20 cellular contexts compared by ENCODE assay signal in genomic region chr5:54993318-54993717, GRCh38. TPM values are rescaled to one million over a fixed set of nuclear protein-coding genes. Genes with fewer than 3 reads are reported as not detected.
A peak's percentile ranks its signal among the peaks of the same experiment; 100 is the strongest.
DNase-seq lines count a peak whose midpoint lies in the region; ATAC-seq and TF ChIP-seq lines count a peak whose summit lies in the region.
"Had no signal": no experiment of that assay in that cellular context is flagged by ENCODE, and none has a peak within 500 bp of the region (broad histone marks: within the 10 kb centered on the region; RNA-seq: fewer than 3 reads in every experiment).

No MANE protein-coding gene starts in this region.

- WGBS in SK-N-SH (ENCODE audit: low lambda C conversion rate), result 6% methylated on average over 2 of the region's 2 CpGs

- H3K9me3 Mint-ChIP-seq in natural killer cell, result no peaks in the 10 kb centered on the region
- H3K9me3 Mint-ChIP-seq: stimulated activated naive CD8-positive, alpha-beta T cell treated with anti-CD3 and anti-CD28 coated beads, Interleukin-15, Interleukin-2, amounts not matched to agents 100 ng/mL and 50 ng/mL, for 24 hours had no signal

- TF ChIP-seq CTCF in HEK293 (tag by site-specific recombination; IDR thresholded peaks at IDR 0.05), result no peak
- no peak for TF ChIP-seq CTCF in SK-N-SH (IDR thresholded peaks at IDR 0.05)
- no peak for TF ChIP-seq CTCF in natural killer cell (IDR thresholded peaks at IDR 0.05)

- no peaks in the 10 kb centered on the region for H3K9me2 ChIP-seq in SK-N-SH

- H3F3A ChIP-seq in SK-N-SH (replicated peaks; ENCODE audit: insufficient read depth), result peaks cover 31% of the 10 kb centered on the region

- CTCF ChIA-PET in HEK293 (lab: Yijun Ruan, JAX), result no interaction called here
- CTCF ChIA-PET in SK-N-SH (lab: Yijun Ruan, JAX), result interaction anchor here (1.0 kb wide), 1 partner anchor 503 kb away, joined by 3 read pairs; no protein-coding TSS in a partner anchor

- peak overlapping the region; percentile 20; the same call in 1 of the 2 replicates for H3K4me2 ChIP-seq in SK-N-SH
- H3K4me2 ChIP-seq: PC-9 had no signal

- H3K27ac Mint-ChIP-seq in natural killer cell, result peak overlapping the region; percentile 52 to 80
- H3K27ac Mint-ChIP-seq: activated CD8-positive, alpha-beta memory T cell treated with anti-CD3 and anti-CD28 coated beads, Interleukin-2, amount 10 ng/mL, durations not matched to agents 7 days and 5 days had no signal

- H3K4me1 ChIP-seq in HEK293 (ENCODE audit: control insufficient read depth, insufficient read depth, low read length) (peaks cover 4% of the 10 kb centered on the region), SK-N-SH (ENCODE audit: control insufficient read depth in 1 of 2, insufficient read depth in 2 of 2, low read depth in 1 of 2, low read length in 1 of 2) (peaks cover 0 to 24% of the 10 kb centered on the region in 2 experiments; a peak in 3 of 4 replicates)
- H3K4me1 ChIP-seq: ascending aorta, left ventricle myocardium inferior had no signal

- TF ChIP-seq EP300 in SK-N-SH (IDR thresholded peaks at IDR 0.05; ENCODE audit: borderline replicate concordance in 1 of 2, low read depth in 1 of 2, low read length in 1 of 2), result no peak

- no peaks in the 10 kb centered on the region for H3K36me3 Mint-ChIP-seq in natural killer cell

- H4K20me1 ChIP-seq in SK-N-SH (ENCODE audit: insufficient read depth), result no peaks in the 10 kb centered on the region

- no peak for TF ChIP-seq RAD21 in SK-N-SH (IDR thresholded peaks at IDR 0.05; ENCODE audit: low read length)

- H3K36me3 ChIP-seq in HEK293 (ENCODE audit: control insufficient read depth in 2 of 2, insufficient read depth in 1 of 2, low read length in 2 of 2), result no peaks in the 10 kb centered on the region
- H3K36me3 ChIP-seq in SK-N-SH (replicated peaks in 1 of 2; ENCODE audit: control insufficient read depth in 1 of 2, insufficient read depth in 2 of 2, low read length in 1 of 2), result no peaks in the 10 kb centered on the region
- H3K36me3 ChIP-seq: ascending aorta, left ventricle myocardium inferior had no signal

- H3K4me3 Mint-ChIP-seq in natural killer cell, result peak overlapping the region; percentile 21
- H3K4me3 Mint-ChIP-seq: activated CD8-positive, alpha-beta memory T cell treated with anti-CD3 and anti-CD28 coated beads, Interleukin-2, amount 10 ng/mL, durations not matched to agents 7 days and 5 days; stimulated activated naive CD8-positive, alpha-beta T cell treated with anti-CD3 and anti-CD28 coated beads, Interleukin-15, Interleukin-2, amounts not matched to agents 100 ng/mL and 50 ng/mL, for 24 hours had no signal

- H3K27me3 ChIP-seq in SK-N-SH (ENCODE audit: insufficient read depth), result no peaks in the 10 kb centered on the region
- H3K27me3 ChIP-seq: ascending aorta had no signal

- H2AFZ ChIP-seq in SK-N-SH (ENCODE audit: low read depth), result no peak overlapping the region
- H2AFZ ChIP-seq: PC-9 had no signal

- intact Hi-C loops in natural killer cell (cut with micrococcal nuclease), result loop anchor here (5.0 kb wide), 1 partner anchor 109 kb away; the partner anchor contains the start of gene GZMA

- H3K27ac ChIP-seq in HEK293 (ENCODE audit: extremely low read depth, low read depth, low read length) (no peak overlapping the region), SK-N-SH (ENCODE audit: low read depth in 2 of 2, low read length in 1 of 2) (peak overlapping the region; percentile 24 to 40; a peak in 3 of 4 replicates)
- H3K27ac ChIP-seq: ascending aorta, dorsolateral prefrontal cortex, left ventricle myocardium inferior, PC-9, SK-N-MC had no signal

- no peak overlapping the region for H3K9ac ChIP-seq in SK-N-SH

- no peaks in the 10 kb centered on the region for H3K9me3 ChIP-seq in HEK293 (ENCODE audit: control insufficient read depth, insufficient read depth, low read depth, low read length)
- H3K9me3 ChIP-seq in SK-N-SH, result no peaks in the 10 kb centered on the region
- H3K9me3 ChIP-seq: ascending aorta, left ventricle myocardium inferior had no signal

- DNase-seq in SK-N-SH, result no peak
- DNase-seq in dermis blood vessel endothelial cell, result peak; percentile 59
- no peak for DNase-seq in natural killer cell
- DNase-seq in activated CD8-positive, alpha-beta memory T cell treated with anti-CD3 and anti-CD28 coated beads for 24 hours, result no peak
- no peak for DNase-seq in DMS79 (lab: John Stamatoyannopoulos, UW)
- no peak for DNase-seq in NCI-H1417 treated with DMSO at 0.1 percent for 48 hours (lab: John Stamatoyannopoulos, UW)
- DNase-seq: activated CD8-positive, alpha-beta memory T cell treated with anti-CD3 and anti-CD28 coated beads, Interleukin-2, amount 10 ng/mL, durations not matched to agents 7 days and 5 days; activated gamma-delta T cell treated with Interleukin-2 at 50 U/mL for 16 hours; dorsolateral prefrontal cortex; hypothalamus; left ventricle myocardium inferior; NCI-H1436 treated with DMSO at 0.1 percent for 48 hours; NCI-H524; PC-9 had no signal

- ATAC-seq in natural killer cell, result peak in 2 of 3 donors; percentile 42 to 49
- ATAC-seq in HG03378 (IDR thresholded peaks at IDR 0.05; ENCODE audit: unreplicated experiment), result no peak
- ATAC-seq: activated CD8-positive, alpha-beta memory T cell treated with anti-CD3 and anti-CD28 coated beads, Interleukin-2, amount 10 ng/mL, durations not matched to agents 7 days and 5 days had no signal

- H3K27me3 Mint-ChIP-seq in natural killer cell (ENCODE audit: low read depth in 2 of 2), result no peaks in the 10 kb centered on the region
- H3K27me3 Mint-ChIP-seq: stimulated activated naive CD8-positive, alpha-beta T cell treated with anti-CD3 and anti-CD28 coated beads, Interleukin-15, Interleukin-2, amounts not matched to agents 100 ng/mL and 50 ng/mL, for 24 hours had no signal

- peaks cover 54 to 61% of the 10 kb centered on the region in 2 donors for H3K4me1 Mint-ChIP-seq in natural killer cell

- POLR2A ChIA-PET in HEK293 (lab: Yijun Ruan, JAX) (interaction anchor here (0.6 kb wide), 1 partner anchor 47 kb away, joined by 3 read pairs; no protein-coding TSS in a partner anchor), SK-N-SH (lab: Yijun Ruan, JAX) (no interaction called here)

- H3K4me3 ChIP-seq in HEK293 (ENCODE audit: low read depth, low read length) (no peak overlapping the region), SK-N-SH (ENCODE audit: low read depth in 2 of 2, low read length in 1 of 2) (no peak overlapping the region)
- H3K4me3 ChIP-seq: ascending aorta, dorsolateral prefrontal cortex, left ventricle myocardium inferior, PC-9, SK-N-MC had no signal

- H3K79me2 ChIP-seq in SK-N-SH (ENCODE audit: insufficient read depth), result no peaks in the 10 kb centered on the region

TF ChIP-seq in HEK293, 187 proteins besides CTCF, POLR2A, EP300 and RAD21:
- TF ChIP-seq FEZF1 (tag by site-specific recombination; IDR thresholded peaks at IDR 0.05) (peak; percentile 31; the same call in 1 of the 2 replicates), ZFP69B (tag by site-specific recombination; IDR thresholded peaks at IDR 0.05) (no peak), WT1 (tag by site-specific recombination; IDR thresholded peaks at IDR 0.05) (peak; percentile 98)

TF ChIP-seq in SK-N-SH, 30 proteins besides CTCF, POLR2A, EP300 and RAD21:
- no peak for TF ChIP-seq GATA2 (CRISPR knock-in tag; IDR thresholded peaks at IDR 0.05)
- peak; percentile 45; the same call in 1 of the 2 replicates for TF ChIP-seq TEAD4 (IDR thresholded peaks at IDR 0.05; ENCODE audit: borderline replicate concordance, insufficient read depth)
- no peak for TF ChIP-seq MEF2A (IDR thresholded peaks at IDR 0.05; ENCODE audit: borderline replicate concordance, low read depth)
- TF ChIP-seq TCF12 (IDR thresholded peaks at IDR 0.05), result peak; percentile 40
- TF ChIP-seq PBX3 (IDR thresholded peaks at IDR 0.05), result peak; percentile 74

RNA-seq across cellular contexts. Expression of gene ESM1, which starts 7.9 kb away (rescaled TPM):
- 36.5 and 37.4 TPM in 2 replicates for polyA plus RNA-seq in SK-N-SH (2012; rRNA removed)
- polyA plus RNA-seq in SK-N-SH (2012; cell fraction: cytosol; rRNA removed), result 29.6 and 39.2 TPM in 2 replicates
- polyA plus RNA-seq in SK-N-SH (2012; cell fraction: nucleus; rRNA removed), result 19.3 and 20.2 TPM in 2 replicates
- 54.5 and 70.8 TPM in 2 replicates for total RNA-seq in dermis blood vessel endothelial cell
- 1 to 10 TPM in 1 of 3 donors, under 1 TPM in 2; 0.87 to 1.2 (median 0.95) TPM for total RNA-seq in natural killer cell
- total RNA-seq: ascending aorta had no signal

RNA-seq across cellular contexts. Expression of gene GZMK, which starts 30.7 kb away (rescaled TPM):
- polyA plus RNA-seq in SK-N-SH (2012; rRNA removed), result not detected in 2 replicates
- polyA plus RNA-seq in SK-N-SH (2012; cell fraction: cytosol; rRNA removed), result 0.01 TPM in 1 of 2 replicates, not detected in the other
- not detected in 2 replicates for polyA plus RNA-seq in SK-N-SH (2012; cell fraction: nucleus; rRNA removed)
- not detected in 2 replicates for total RNA-seq in dermis blood vessel endothelial cell
- 10 to 100 TPM; 24.5 to 40.9 (median 30.3) TPM for total RNA-seq in natural killer cell
- total RNA-seq: ascending aorta, fibroblast of lung, PC-9 had no signal
- polyA plus RNA-seq: fibroblast of lung had no signal

Comparison
In these comparisons a context has a peak if more than half of its experiments do, and no peak if none do; other contexts are left out.
1. RNA of gene ESM1, which starts 7.9 kb away (total RNA-seq): 54.5 to 70.8 TPM in dermis blood vessel endothelial cell; 0.87 to 1.2 TPM in natural killer cell; every median in the first group is over 10 times any median in the second.
2. RNA of gene GZMK, which starts 30.7 kb away (total RNA-seq): 24.5 to 40.9 TPM in natural killer cell; not detected in dermis blood vessel endothelial cell; every median in the first group is over 10 times any median in the second.
3. Of the 4 proteins assayed by ChIP-seq in both HEK293 and SK-N-SH: peak only in HEK293: none; only in SK-N-SH: PBX3; in both: none; in neither: 3.